Comparison of ENCODE assay signal across 8 cellular contexts in the genomic region with DNA sequence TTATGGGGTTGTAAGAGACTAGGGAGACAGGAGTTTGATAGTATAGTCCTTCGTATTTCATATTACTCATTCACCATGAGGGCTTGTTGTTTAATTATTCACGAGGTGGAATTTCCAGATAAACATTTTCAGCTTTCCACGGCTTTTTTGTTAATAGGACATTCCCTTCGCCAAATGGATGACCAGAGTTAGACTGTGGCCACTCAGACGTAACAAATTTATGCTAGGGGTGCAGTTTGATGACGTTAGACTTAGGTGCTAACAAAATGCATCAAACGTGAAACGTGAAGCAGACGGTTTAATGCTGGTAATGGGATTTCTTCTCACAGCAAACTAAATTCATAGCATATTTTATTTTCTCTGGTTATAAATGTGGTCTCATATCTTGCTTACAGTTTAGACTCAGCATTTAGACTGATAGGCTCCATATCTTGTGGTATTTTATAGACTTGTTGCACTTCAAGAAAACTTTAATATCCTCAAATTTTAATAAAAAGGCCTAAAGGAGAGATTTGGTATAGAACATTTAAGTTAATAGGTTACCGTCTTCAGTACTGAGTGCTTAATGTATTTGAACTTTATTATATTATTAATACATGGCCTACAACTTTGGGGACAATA. TPM values are rescaled to one million over a fixed set of nuclear protein-coding genes. Genes with fewer than 3 reads are reported as not detected.
DNase-seq lines count a peak whose midpoint lies in the region; ATAC-seq and TF ChIP-seq lines count a peak whose summit lies in the region.

No MANE protein-coding gene starts in this region.

- TF ChIP-seq CTCF in HEK293 (tag by site-specific recombination; IDR thresholded peaks at IDR 0.05): no peak

- peaks cover 21 to 55% of the 10 kb centered on the region in 2 donors for H3K36me3 Mint-ChIP-seq in activated naive CD4-positive, alpha-beta T cell treated with anti-CD3 and anti-CD28 coated beads, Interleukin-2, amount 50 U/mL, for 72 hours

- peak overlapping the region; percentile 88 to 99 for H3K27ac Mint-ChIP-seq in activated naive CD4-positive, alpha-beta T cell treated with anti-CD3 and anti-CD28 coated beads, Interleukin-2, amount 50 U/mL, for 72 hours

- peaks cover 40 to 52% of the 10 kb centered on the region in 2 experiments for H3K36me3 ChIP-seq in HEK293 (ENCODE audit: control insufficient read depth in 2 of 2, insufficient read depth in 1 of 2, low read length in 2 of 2)

- CTCF ChIA-PET in HEK293 (lab: Yijun Ruan, JAX): no interaction called here

- no peaks in the 10 kb centered on the region for H3K9me3 Mint-ChIP-seq in activated naive CD4-positive, alpha-beta T cell treated with anti-CD3 and anti-CD28 coated beads, Interleukin-2, amount 50 U/mL, for 72 hours

- peak overlapping the region; percentile 90 for H3K4me3 ChIP-seq in HEK293 (ENCODE audit: low read depth, low read length)

- DNase-seq in AG20443 (ENCODE audit: low spot score): peak; percentile 9
- DNase-seq in activated naive CD4-positive, alpha-beta T cell treated with anti-CD3 and anti-CD28 coated beads, Interleukin-2, amount 50 U/mL, for 72 hours (ENCODE audit: low spot score in 2 of 2): no peak
- peak; percentile 93 for DNase-seq in kidney tubule cell (ENCODE audit: low spot score)
- no peak for DNase-seq in GF-D8 (lab: John Stamatoyannopoulos, UW)
- DNase-seq in activated gamma-delta T cell (lab: John Stamatoyannopoulos, UW): no peak
- no peak for DNase-seq in GM19238 (ENCODE audit: insufficient read length, low spot score)

- POLR2A ChIA-PET in HEK293 (lab: Yijun Ruan, JAX): no interaction called here

- no peaks in the 10 kb centered on the region; the same call in none of the 2 replicates for H3K4me1 ChIP-seq in HEK293 (ENCODE audit: control insufficient read depth, insufficient read depth, low read length)

- no peak overlapping the region for H3K27ac ChIP-seq in HEK293 (ENCODE audit: extremely low read depth, low read depth, low read length)

- ATAC-seq in activated naive CD4-positive, alpha-beta T cell treated with anti-CD3 and anti-CD28 coated beads, Interleukin-2, amount 50 U/mL, for 72 hours: no peak
- ATAC-seq in HG02678 (IDR thresholded peaks at IDR 0.05; ENCODE audit: unreplicated experiment): no peak

- no peaks in the 10 kb centered on the region for H3K9me3 ChIP-seq in HEK293 (ENCODE audit: control insufficient read depth, insufficient read depth, low read depth, low read length)

TF ChIP-seq in HEK293, 187 proteins besides CTCF, POLR2A, EP300 and RAD21 (continues in another document):
- TF ChIP-seq, protein P1, sequence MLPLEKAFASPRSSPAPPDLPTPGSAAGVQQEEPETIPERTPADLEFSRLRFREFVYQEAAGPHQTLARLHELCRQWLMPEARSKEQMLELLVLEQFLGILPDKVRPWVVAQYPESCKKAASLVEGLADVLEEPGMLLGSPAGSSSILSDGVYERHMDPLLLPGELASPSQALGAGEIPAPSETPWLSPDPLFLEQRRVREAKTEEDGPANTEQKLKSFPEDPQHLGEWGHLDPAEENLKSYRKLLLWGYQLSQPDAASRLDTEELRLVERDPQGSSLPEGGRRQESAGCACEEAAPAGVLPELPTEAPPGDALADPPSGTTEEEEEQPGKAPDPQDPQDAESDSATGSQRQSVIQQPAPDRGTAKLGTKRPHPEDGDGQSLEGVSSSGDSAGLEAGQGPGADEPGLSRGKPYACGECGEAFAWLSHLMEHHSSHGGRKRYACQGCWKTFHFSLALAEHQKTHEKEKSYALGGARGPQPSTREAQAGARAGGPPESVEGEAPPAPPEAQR (tag by site-specific recombination; IDR thresholded peaks at IDR 0.05): no peak
- TF ChIP-seq ZNF624 (tag by site-specific recombination; IDR thresholded peaks at IDR 0.05) (no peak), ZSCAN16 (tag by site-specific recombination; IDR thresholded peaks at IDR 0.05) (no peak), SCRT1 (tag by site-specific recombination; IDR thresholded peaks at IDR 0.05; ENCODE audit: borderline replicate concordance) (0 out of 2 replicates have a peak, but pooled peaks have one; percentile 18), ZNF596 (tag by site-specific recombination; IDR thresholded peaks at IDR 0.05) (no peak), ZNF521 (tag by site-specific recombination; IDR thresholded peaks at IDR 0.05) (no peak), ZSCAN23 (tag by site-specific recombination; IDR thresholded peaks at IDR 0.05) (no peak), ZNF239 (tag by site-specific recombination; IDR thresholded peaks at IDR 0.05) (no peak), ZBTB21 (tag by site-specific recombination; IDR thresholded peaks at IDR 0.05) (peak; percentile 69), KLF8 (tag by site-specific recombination; IDR thresholded peaks at IDR 0.05) (no peak), ZNF274 (IDR thresholded peaks at IDR 0.05; ENCODE audit: low read length) (no peak), ZNF274 (tag by site-specific recombination; IDR thresholded peaks at IDR 0.05; ENCODE audit: borderline replicate concordance) (no peak)
- TF ChIP-seq, protein P2, sequence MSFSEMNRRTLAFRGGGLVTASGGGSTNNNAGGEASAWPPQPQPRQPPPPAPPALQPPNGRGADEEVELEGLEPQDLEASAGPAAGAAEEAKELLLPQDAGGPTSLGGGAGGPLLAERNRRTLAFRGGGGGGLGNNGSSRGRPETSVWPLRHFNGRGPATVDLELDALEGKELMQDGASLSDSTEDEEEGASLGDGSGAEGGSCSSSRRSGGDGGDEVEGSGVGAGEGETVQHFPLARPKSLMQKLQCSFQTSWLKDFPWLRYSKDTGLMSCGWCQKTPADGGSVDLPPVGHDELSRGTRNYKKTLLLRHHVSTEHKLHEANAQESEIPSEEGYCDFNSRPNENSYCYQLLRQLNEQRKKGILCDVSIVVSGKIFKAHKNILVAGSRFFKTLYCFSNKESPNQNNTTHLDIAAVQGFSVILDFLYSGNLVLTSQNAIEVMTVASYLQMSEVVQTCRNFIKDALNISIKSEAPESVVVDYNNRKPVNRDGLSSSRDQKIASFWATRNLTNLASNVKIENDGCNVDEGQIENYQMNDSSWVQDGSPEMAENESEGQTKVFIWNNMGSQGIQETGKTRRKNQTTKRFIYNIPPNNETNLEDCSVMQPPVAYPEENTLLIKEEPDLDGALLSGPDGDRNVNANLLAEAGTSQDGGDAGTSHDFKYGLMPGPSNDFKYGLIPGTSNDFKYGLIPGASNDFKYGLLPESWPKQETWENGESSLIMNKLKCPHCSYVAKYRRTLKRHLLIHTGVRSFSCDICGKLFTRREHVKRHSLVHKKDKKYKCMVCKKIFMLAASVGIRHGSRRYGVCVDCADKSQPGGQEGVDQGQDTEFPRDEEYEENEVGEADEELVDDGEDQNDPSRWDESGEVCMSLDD (tag by site-specific recombination; IDR thresholded peaks at IDR 0.05): no peak; the same call in 1 of the 2 replicates
- TF ChIP-seq, protein P3, sequence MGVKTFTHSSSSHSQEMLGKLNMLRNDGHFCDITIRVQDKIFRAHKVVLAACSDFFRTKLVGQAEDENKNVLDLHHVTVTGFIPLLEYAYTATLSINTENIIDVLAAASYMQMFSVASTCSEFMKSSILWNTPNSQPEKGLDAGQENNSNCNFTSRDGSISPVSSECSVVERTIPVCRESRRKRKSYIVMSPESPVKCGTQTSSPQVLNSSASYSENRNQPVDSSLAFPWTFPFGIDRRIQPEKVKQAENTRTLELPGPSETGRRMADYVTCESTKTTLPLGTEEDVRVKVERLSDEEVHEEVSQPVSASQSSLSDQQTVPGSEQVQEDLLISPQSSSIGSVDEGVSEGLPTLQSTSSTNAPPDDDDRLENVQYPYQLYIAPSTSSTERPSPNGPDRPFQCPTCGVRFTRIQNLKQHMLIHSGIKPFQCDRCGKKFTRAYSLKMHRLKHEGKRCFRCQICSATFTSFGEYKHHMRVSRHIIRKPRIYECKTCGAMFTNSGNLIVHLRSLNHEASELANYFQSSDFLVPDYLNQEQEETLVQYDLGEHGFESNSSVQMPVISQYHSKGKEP (tag by site-specific recombination; IDR thresholded peaks at IDR 0.05): peak; percentile 71; the same call in 1 of the 2 replicates
- TF ChIP-seq, protein P4, sequence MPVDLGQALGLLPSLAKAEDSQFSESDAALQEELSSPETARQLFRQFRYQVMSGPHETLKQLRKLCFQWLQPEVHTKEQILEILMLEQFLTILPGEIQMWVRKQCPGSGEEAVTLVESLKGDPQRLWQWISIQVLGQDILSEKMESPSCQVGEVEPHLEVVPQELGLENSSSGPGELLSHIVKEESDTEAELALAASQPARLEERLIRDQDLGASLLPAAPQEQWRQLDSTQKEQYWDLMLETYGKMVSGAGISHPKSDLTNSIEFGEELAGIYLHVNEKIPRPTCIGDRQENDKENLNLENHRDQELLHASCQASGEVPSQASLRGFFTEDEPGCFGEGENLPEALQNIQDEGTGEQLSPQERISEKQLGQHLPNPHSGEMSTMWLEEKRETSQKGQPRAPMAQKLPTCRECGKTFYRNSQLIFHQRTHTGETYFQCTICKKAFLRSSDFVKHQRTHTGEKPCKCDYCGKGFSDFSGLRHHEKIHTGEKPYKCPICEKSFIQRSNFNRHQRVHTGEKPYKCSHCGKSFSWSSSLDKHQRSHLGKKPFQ (tag by site-specific recombination; IDR thresholded peaks at IDR 0.05): no peak
- TF ChIP-seq, protein P5, sequence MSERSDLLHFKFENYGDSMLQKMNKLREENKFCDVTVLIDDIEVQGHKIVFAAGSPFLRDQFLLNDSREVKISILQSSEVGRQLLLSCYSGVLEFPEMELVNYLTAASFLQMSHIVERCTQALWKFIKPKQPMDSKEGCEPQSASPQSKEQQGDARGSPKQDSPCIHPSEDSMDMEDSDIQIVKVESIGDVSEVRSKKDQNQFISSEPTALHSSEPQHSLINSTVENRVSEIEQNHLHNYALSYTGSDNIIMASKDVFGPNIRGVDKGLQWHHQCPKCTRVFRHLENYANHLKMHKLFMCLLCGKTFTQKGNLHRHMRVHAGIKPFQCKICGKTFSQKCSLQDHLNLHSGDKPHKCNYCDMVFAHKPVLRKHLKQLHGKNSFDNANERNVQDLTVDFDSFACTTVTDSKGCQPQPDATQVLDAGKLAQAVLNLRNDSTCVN (tag by site-specific recombination; optimal IDR thresholded peaks at IDR 0.05): peak; percentile 6

RNA-seq across cellular contexts. Expression of a gene that starts 2.3 kb away (rescaled TPM):
- total RNA-seq in activated naive CD4-positive, alpha-beta T cell treated with anti-CD3 and anti-CD28 coated beads, Interleukin-2, amount 50 U/mL, for 72 hours: 100 to 1,000 TPM; 162 to 212 TPM

RNA-seq across cellular contexts. Expression of a gene that starts 51.9 kb away (rescaled TPM):
- 1 to 10 TPM; 1.2 to 3.4 TPM for total RNA-seq in activated naive CD4-positive, alpha-beta T cell treated with anti-CD3 and anti-CD28 coated beads, Interleukin-2, amount 50 U/mL, for 72 hours

Comparison
In these comparisons a context has a peak if more than half of its experiments do, and no peak if none do; other contexts are left out.
1. DNase-seq: peak in AG20443 (single experiment) and kidney tubule cell (single experiment); none in activated naive CD4-positive, alpha-beta T cell treated with anti-CD3 and anti-CD28 coated beads, Interleukin-2, amount 50 U/mL, for 72 hours (0 of 2), GF-D8 (single experiment), activated gamma-delta T cell (single experiment) and GM19238 (single experiment).